23 cellular contexts compared by ENCODE assay signal in genomic region chr16:85062303-85062702, GRCh38. TPM values are rescaled to one million over a fixed set of nuclear protein-coding genes. Genes with fewer than 3 reads are reported as not detected.
DNase-seq lines count a peak whose midpoint lies in the region; ATAC-seq, FAIRE-seq and TF ChIP-seq lines count a peak whose summit lies in the region.
"Had no signal": no experiment of that assay in that cellular context is flagged by ENCODE, and none has a peak within 500 bp of the region (broad histone marks: within the 10 kb centered on the region; RNA-seq: fewer than 3 reads in every experiment).

No MANE protein-coding gene starts in this region.

- H3K56ac ChIP-seq in H1 (replicated peaks; ENCODE audit: insufficient read length, low read depth, low read length) = no peak overlapping the region

- no peaks in the 10 kb centered on the region for H3K27me3 ChIP-seq in CD4-positive, alpha-beta T cell (ENCODE audit: control insufficient read depth, insufficient read depth, low read length)
- H3K27me3 ChIP-seq in H1 (replicated peaks in 1 of 4; ENCODE audit: control insufficient read depth in 3 of 4, extremely low read depth in 1 of 4, insufficient read depth in 3 of 4, low read length in 3 of 4) (no peaks in the 10 kb centered on the region; a peak in 1 of 7 replicates), neutrophil (no peaks in the 10 kb centered on the region)

- H2BK15ac ChIP-seq in H1 (ENCODE audit: low read length) = 0 out of 2 replicates have a peak overlapping the region, but pooled peaks have one; percentile 6

- H2AK5ac ChIP-seq in H1 (ENCODE audit: low read depth, low read length) = no peak overlapping the region

- no peak for FAIRE-seq in H1 (lab: Jason Lieb, UNC)
- FAIRE-seq: GM12891 had no signal

- intact Hi-C loops in CD4-positive, alpha-beta T cell (cut with DNase I, micrococcal nuclease) = no loop called here

- no peaks in the 10 kb centered on the region for H3K9me3 ChIP-seq in CD4-positive, alpha-beta T cell (ENCODE audit: control insufficient read depth, low read length)
- H3K9me3 ChIP-seq in H1 (ENCODE audit: insufficient read depth in 2 of 2, low read depth in 1 of 2, low read length in 1 of 2) = no peaks in the 10 kb centered on the region
- H3K9me3 ChIP-seq in neutrophil = no peaks in the 10 kb centered on the region
- H3K9me3 ChIP-seq: Caco-2 had no signal

- 0 out of 2 replicates have a peak overlapping the region, but pooled peaks have one; percentile 49 for H2BK5ac ChIP-seq in H1 (ENCODE audit: low read depth, low read length)

- no peak for TF ChIP-seq CTCF in CD4-positive, alpha-beta T cell (IDR thresholded peaks at IDR 0.05)
- no peak for TF ChIP-seq CTCF in WTC11 (IDR thresholded peaks at IDR 0.05)
- no peak for TF ChIP-seq CTCF in H1 (IDR thresholded peaks at IDR 0.05; ENCODE audit: control extremely low read depth in 1 of 3, insufficient read depth in 1 of 3, low read depth in 1 of 3, low read length in 3 of 3)
- TF ChIP-seq CTCF in neutrophil (IDR thresholded peaks at IDR 0.05) = no peak

- no peak overlapping the region for H3K27ac ChIP-seq in CD4-positive, alpha-beta T cell (ENCODE audit: low read depth, low read length)
- H3K27ac ChIP-seq in H1 (ENCODE audit: low read depth, low read length) (no peak overlapping the region), neutrophil (peak overlapping the region; percentile 91)
- H3K27ac ChIP-seq: C4-2B had no signal

- no peak overlapping the region for H4K91ac ChIP-seq in H1 (replicated peaks; ENCODE audit: insufficient read length, low read length)

- peaks cover 42% of the 10 kb centered on the region for H3K4me1 Mint-ChIP-seq in CD4-positive, alpha-beta T cell (ENCODE audit: low read depth)
- H3K4me1 Mint-ChIP-seq in WTC11 = peaks cover 30% of the 10 kb centered on the region

- H3K36me3 ChIP-seq in H1 (ENCODE audit: control insufficient read depth in 2 of 4, insufficient read depth in 4 of 4, low read length in 3 of 4) = no peaks in the 10 kb centered on the region
- H3K36me3 ChIP-seq in neutrophil = peaks cover 70% of the 10 kb centered on the region

- no peak overlapping the region for H2AFZ ChIP-seq in H1 (ENCODE audit: low read length)

- no peak for TF ChIP-seq EP300 in H1 (IDR thresholded peaks at IDR 0.05; ENCODE audit: borderline replicate concordance in 1 of 2, low read depth in 2 of 2, low read length in 2 of 2)

- no peak for ATAC-seq in CD4-positive, alpha-beta T cell (ENCODE audit: poor library complexity)
- peak; percentile 44; the same call in 1 of the 2 replicates for ATAC-seq in WTC11
- no peak for ATAC-seq in SK-N-SH treated with all-trans-retinoic acid at 6 μM for 48 hours
- ATAC-seq: PC-3 had no signal

- no peak overlapping the region for H2BK12ac ChIP-seq in H1 (ENCODE audit: low read depth, low read length)

- H3K79me2 ChIP-seq in H1 (ENCODE audit: control insufficient read depth in 1 of 2, insufficient read depth in 2 of 2, low read length in 2 of 2) = no peaks in the 10 kb centered on the region

- no peaks in the 10 kb centered on the region for H3K9me3 Mint-ChIP-seq in CD4-positive, alpha-beta T cell
- no peaks in the 10 kb centered on the region for H3K9me3 Mint-ChIP-seq in WTC11
- H3K9me3 Mint-ChIP-seq: HFFc6 had no signal

- peak overlapping the region in 1 of 2 experiments; percentile 16; a peak in 1 of 4 replicates for H3K4me2 ChIP-seq in H1 (ENCODE audit: insufficient read depth in 1 of 2, low read depth in 2 of 2, low read length in 2 of 2)

- peaks cover 17% of the 10 kb centered on the region for H3K36me3 Mint-ChIP-seq in CD4-positive, alpha-beta T cell (ENCODE audit: low read depth)
- no peaks in the 10 kb centered on the region for H3K36me3 Mint-ChIP-seq in WTC11

- H4K5ac ChIP-seq in H1 (ENCODE audit: insufficient read length, low read depth, low read length) = no peak overlapping the region

- H2BK120ac ChIP-seq in H1 (replicated peaks; ENCODE audit: low read depth, low read length) = no peak overlapping the region

- H3K4me1 ChIP-seq in H1 (replicated peaks in 1 of 4; ENCODE audit: control insufficient read depth in 3 of 4, insufficient read depth in 4 of 4, low read length in 3 of 4) (peaks cover 4 to 12% (median 7%) of the 10 kb centered on the region in 4 experiments), neutrophil (ENCODE audit: control insufficient read depth in 1 of 2, insufficient read depth in 1 of 2, low read depth in 1 of 2, low read length in 1 of 2) (peaks cover 66 to 71% of the 10 kb centered on the region in 2 experiments)

- no peak for TF ChIP-seq POLR2A in H1 (IDR thresholded peaks at IDR 0.05; ENCODE audit: control extremely low read depth in 1 of 2, low read depth in 2 of 2, low read length in 2 of 2)

- H3K4ac ChIP-seq in H1 (replicated peaks; ENCODE audit: insufficient read length, low read depth, low read length) = no peak overlapping the region

- no peak for DNase-seq in CD4-positive, alpha-beta T cell
- DNase-seq in WTC11 (ENCODE audit: low spot score) = no peak
- DNase-seq in H1 (ENCODE audit: low read depth in 1 of 2, low spot score in 2 of 2) = no peak
- no peak for DNase-seq in HCEC 1CT
- no peak for DNase-seq in effector CD4-positive, alpha-beta T cell
- DNase-seq: Caco-2, DMS153, HFFc6, KG1, NCI-H1417, NCI-H187 treated with DMSO at 0.1 percent for 48 hours, NCI-H2227 treated with DMSO at 0.1 percent for 48 hours, NCI-H510A treated with DMSO at 0.1 percent for 48 hours, NCI-H774, PC-3, RPMI8226, SIG-M5 had no signal

- H4K20me1 ChIP-seq in H1 (replicated peaks in 1 of 2; ENCODE audit: control insufficient read depth in 1 of 2, insufficient read depth in 2 of 2, low read length in 2 of 2) = peaks cover 0 to 2% of the 10 kb centered on the region in 2 experiments

- no peaks in the 10 kb centered on the region for H3K27me3 Mint-ChIP-seq in CD4-positive, alpha-beta T cell
- no peaks in the 10 kb centered on the region for H3K27me3 Mint-ChIP-seq in WTC11 (ENCODE audit: low read depth)

- H3K4me3 Mint-ChIP-seq in CD4-positive, alpha-beta T cell = no peak overlapping the region
- no peak overlapping the region for H3K4me3 Mint-ChIP-seq in WTC11
- H3K4me3 Mint-ChIP-seq: HFFc6 had no signal

- H3K27ac Mint-ChIP-seq in CD4-positive, alpha-beta T cell = peak overlapping the region; percentile 76
- H3K27ac Mint-ChIP-seq in WTC11 = peak overlapping the region; percentile 75
- H3K27ac Mint-ChIP-seq: HFFc6 had no signal

- POLR2A ChIA-PET in CD4-positive, alpha-beta T cell (lab: Charles Lee) = no interaction called here
- POLR2A ChIA-PET in WTC11 (lab: Charles Lee) = no interaction called here
- POLR2A ChIA-PET in H1 (lab: Charles Lee; ENCODE audit: partially characterized antibody) = no interaction called here

- no peaks in the 10 kb centered on the region; the same call in 1 of the 2 replicates for H3K23me2 ChIP-seq in H1 (ENCODE audit: low read depth, low read length)

- H3K14ac ChIP-seq in H1 (ENCODE audit: insufficient read length) = no peak overlapping the region

- H4K8ac ChIP-seq in H1 (ENCODE audit: extremely low read depth, insufficient read depth, low read length) = no peak overlapping the region

- no peak overlapping the region for H2BK20ac ChIP-seq in H1 (ENCODE audit: low read length)

- H3K4me3 ChIP-seq in H1 (ENCODE audit: extremely low read depth in 1 of 4, insufficient read depth in 2 of 4, low read depth in 3 of 4, low read length in 4 of 4) (no peak overlapping the region), neutrophil (ENCODE audit: low read depth in 1 of 2, low read length in 1 of 2) (peak overlapping the region; percentile 29 to 36)

- no peak overlapping the region for H3K23ac ChIP-seq in H1 (ENCODE audit: insufficient read length)

- H3K9ac ChIP-seq in H1 (replicated peaks in 1 of 4; ENCODE audit: extremely low read depth in 1 of 4, low read depth in 3 of 4, low read length in 3 of 4) = no peak overlapping the region

- H3K18ac ChIP-seq in H1 (ENCODE audit: extremely low read depth, low read length) = no peak overlapping the region

- CTCF ChIA-PET in CD4-positive, alpha-beta T cell (lab: Charles Lee) = no interaction called here
- CTCF ChIA-PET in WTC11 (lab: Charles Lee) = interaction anchor here (0.6 to 1.2 kb wide), 2 partner anchors 22 to 24 kb away, joined by 4 to 6 read pairs; no protein-coding TSS in a partner anchor
- CTCF ChIA-PET in H1 (lab: Charles Lee; ENCODE audit: partially characterized antibody) = interaction anchor here (1.2 to 1.6 kb wide), 5 partner anchors 19 to 52 kb away, joined by 3 to 5 read pairs (median 5); no protein-coding TSS in a partner anchor

- H3K79me1 ChIP-seq in H1 (ENCODE audit: low read depth, low read length) = no peaks in the 10 kb centered on the region

- TF ChIP-seq RAD21 in H1 (IDR thresholded peaks at IDR 0.05 in 1 of 2, conservative IDR thresholded peaks at IDR 0.05 in 1 of 2; ENCODE audit: low read depth in 2 of 2, low read length in 2 of 2) = no peak

- 59% methylated on average over 9 of the region's 9 CpGs; no CpG with 5 or more reads in 1 of the 2 experiments for WGBS in H1 (ENCODE audit: extremely low coverage in 1 of 2, insufficient coverage in 1 of 2, insufficient read length in 1 of 2, insufficient replicate concordance in 2 of 2, low coverage in 1 of 2, low lambda C conversion rate in 2 of 2, missing lambda C conversion rate in 1 of 2), 2 experiments

RNA-seq across cellular contexts. Expression of gene KIAA0513, which starts 34.7 kb away (rescaled TPM):
- 10 to 100 TPM in 1 of 2 experiments, 1 to 10 TPM in 1; 9.0 to 10.9 TPM for total RNA-seq in CD4-positive, alpha-beta T cell
- total RNA-seq in WTC11 (2021) = 6.4 to 7.8 TPM (median 7.3 TPM) in 3 replicates
- total RNA-seq in H1 (2021; fragmentation: NEBNext Ultra II Directional; extraction: Animal tissue kit (Norgen Biotek cat#: 25700)) = 5.8 and 6.1 TPM in 2 replicates
- polyA plus RNA-seq in H1 (2011; rRNA removed) = 2.1 and 3.6 TPM in 2 replicates
- 2.9 TPM for polyA plus RNA-seq in H1 (2011; cell fraction: cytosol; rRNA removed)
- 4.0 TPM for polyA plus RNA-seq in H1 (2011; cell fraction: nucleus; rRNA removed)
- 3.0 to 5.0 TPM (median 4.1 TPM) in 4 replicates for polyA plus RNA-seq in H1 (2012, experiment 1 of 2)
- 8.6 TPM for polyA plus RNA-seq in H1 (2012, experiment 2 of 2)
- 3.0 TPM for polyA plus RNA-seq in H1 (2013, experiment 1 of 2)
- 3.0 TPM for polyA plus RNA-seq in H1 (2013, experiment 2 of 2)
- 7.2 and 7.6 TPM in 2 replicates for polyA minus RNA-seq in H1 (2011; rRNA and poly(A)+ RNA removed)
- 2.6 TPM for polyA minus RNA-seq in H1 (2011; cell fraction: cytosol; rRNA and poly(A)+ RNA removed)
- 3.6 TPM for polyA minus RNA-seq in H1 (2011; cell fraction: nucleus; rRNA and poly(A)+ RNA removed)

RNA-seq across cellular contexts. Expression of gene CIBAR2, which starts 50.0 kb away (rescaled TPM):
- total RNA-seq in CD4-positive, alpha-beta T cell = not detected
- total RNA-seq in WTC11 (2021) = not detected in 3 replicates
- total RNA-seq in H1 (2021; fragmentation: NEBNext Ultra II Directional; extraction: Animal tissue kit (Norgen Biotek cat#: 25700)) = not detected in 2 replicates
- 0.06 and 0.18 TPM in 2 replicates for polyA plus RNA-seq in H1 (2011; rRNA removed)
- polyA plus RNA-seq in H1 (2011; cell fraction: cytosol; rRNA removed) = 0.12 TPM
- polyA plus RNA-seq in H1 (2011; cell fraction: nucleus; rRNA removed) = 0.23 TPM
- 0.15 to 0.29 TPM in 2 of 4 replicates, not detected in the others for polyA plus RNA-seq in H1 (2012, experiment 1 of 2)
- polyA plus RNA-seq in H1 (2012, experiment 2 of 2) = 0.42 TPM
- 0.06 TPM for polyA plus RNA-seq in H1 (2013, experiment 1 of 2)
- polyA plus RNA-seq in H1 (2013, experiment 2 of 2) = 0.02 TPM
- polyA minus RNA-seq in H1 (2011; rRNA and poly(A)+ RNA removed) = 0.17 TPM in 1 of 2 replicates, not detected in the other
- polyA minus RNA-seq in H1 (2011; cell fraction: cytosol; rRNA and poly(A)+ RNA removed) = not detected
- polyA minus RNA-seq in H1 (2011; cell fraction: nucleus; rRNA and poly(A)+ RNA removed) = not detected
- total RNA-seq: A673, Caco-2, H4, HFFc6, PC-3 had no signal

RNA-seq across cellular contexts. Expression of gene ZDHHC7, which starts 51.0 kb away (rescaled TPM):
- 10 to 100 TPM; 39.8 to 44.6 TPM for total RNA-seq in CD4-positive, alpha-beta T cell
- total RNA-seq in WTC11 (2021) = 35.7 to 38.7 TPM (median 38.1 TPM) in 3 replicates
- 40.5 and 43.5 TPM in 2 replicates for total RNA-seq in H1 (2021; fragmentation: NEBNext Ultra II Directional; extraction: Animal tissue kit (Norgen Biotek cat#: 25700))
- 56.3 and 125 TPM in 2 replicates for polyA plus RNA-seq in H1 (2011; rRNA removed)
- 45.4 TPM for polyA plus RNA-seq in H1 (2011; cell fraction: cytosol; rRNA removed)
- polyA plus RNA-seq in H1 (2011; cell fraction: nucleus; rRNA removed) = 67.9 TPM
- polyA plus RNA-seq in H1 (2012, experiment 1 of 2) = 28.9 to 38.4 TPM (median 30.3 TPM) in 4 replicates
- 19.1 TPM for polyA plus RNA-seq in H1 (2012, experiment 2 of 2)
- 31.1 TPM for polyA plus RNA-seq in H1 (2013, experiment 1 of 2)
- polyA plus RNA-seq in H1 (2013, experiment 2 of 2) = 32.2 TPM
- 46.1 and 48.2 TPM in 2 replicates for polyA minus RNA-seq in H1 (2011; rRNA and poly(A)+ RNA removed)
- 21.2 TPM for polyA minus RNA-seq in H1 (2011; cell fraction: cytosol; rRNA and poly(A)+ RNA removed)
- 19.7 TPM for polyA minus RNA-seq in H1 (2011; cell fraction: nucleus; rRNA and poly(A)+ RNA removed)

Comparison
In these comparisons a context has a peak if more than half of its experiments do, and no peak if none do; other contexts are left out.
1. H3K4me3 ChIP-seq: peak in neutrophil (2 of 2); none in H1 (0 of 4).